Comparison of ENCODE assay signal across 16 cellular contexts in genomic region chr2:105853354-105854088, GRCh38.
A peak's percentile ranks its signal among the peaks of the same experiment; 100 is the strongest.
DNase-seq lines count a peak whose midpoint lies in the region; ATAC-seq, FAIRE-seq and TF ChIP-seq lines count a peak whose summit lies in the region.
"Had no signal": no experiment of that assay in that cellular context is flagged by ENCODE, and none has a peak within 500 bp of the region (broad histone marks: within the 10 kb centered on the region; RNA-seq: fewer than 3 reads in every experiment).

No MANE protein-coding gene starts in this region.

- intact Hi-C loops in naive thymus-derived CD4-positive, alpha-beta T cell (cut with micrococcal nuclease), result no loop called here

- POLR2A ChIA-PET in CD8-positive, alpha-beta memory T cell (lab: Charles Lee), result no interaction called here
- POLR2A ChIA-PET in naive thymus-derived CD4-positive, alpha-beta T cell (lab: Charles Lee), result no interaction called here

- peaks cover 82 to 92% (median 90%) of the 10 kb centered on the region in 3 donors for H3K4me1 Mint-ChIP-seq in CD8-positive, alpha-beta memory T cell
- peaks cover 35 to 90% (median 87%) of the 10 kb centered on the region in 7 donors for H3K4me1 Mint-ChIP-seq in naive thymus-derived CD4-positive, alpha-beta T cell

- H3K4me1 ChIP-seq in CD8-positive, alpha-beta memory T cell (ENCODE audit: insufficient read depth, low read length), result peaks cover 57% of the 10 kb centered on the region
- H3K4me1 ChIP-seq in naive thymus-derived CD4-positive, alpha-beta T cell (ENCODE audit: control insufficient read depth in 2 of 2, insufficient read depth in 2 of 2, low read length in 2 of 2), result peaks cover 51 to 53% of the 10 kb centered on the region in 2 donors

- ATAC-seq in naive thymus-derived CD4-positive, alpha-beta T cell, result no peak
- no peak for ATAC-seq in GM19328 (IDR thresholded peaks at IDR 0.05; ENCODE audit: unreplicated experiment)
- ATAC-seq in GM18858 (IDR thresholded peaks at IDR 0.05; ENCODE audit: unreplicated experiment), result no peak
- ATAC-seq: effector memory CD8-positive, alpha-beta T cell had no signal

- no peaks in the 10 kb centered on the region for H3K9me3 Mint-ChIP-seq in CD8-positive, alpha-beta memory T cell
- H3K9me3 Mint-ChIP-seq in naive thymus-derived CD4-positive, alpha-beta T cell, result peaks cover 0 to 4% (median 0%) of the 10 kb centered on the region in 11 donors
- H3K9me3 Mint-ChIP-seq: effector memory CD8-positive, alpha-beta T cell had no signal

- no peaks in the 10 kb centered on the region for H3K36me3 ChIP-seq in CD8-positive, alpha-beta memory T cell (ENCODE audit: insufficient read depth, low read length)
- H3K36me3 ChIP-seq in bronchial epithelial cell (ENCODE audit: control insufficient read depth, insufficient read depth, low read length), result peaks cover 8% of the 10 kb centered on the region
- H3K36me3 ChIP-seq in naive thymus-derived CD4-positive, alpha-beta T cell (ENCODE audit: control insufficient read depth in 2 of 3, insufficient read depth in 3 of 3, low read length in 3 of 3), result no peaks in the 10 kb centered on the region

- CTCF ChIA-PET in CD8-positive, alpha-beta memory T cell (lab: Charles Lee), result no interaction called here
- CTCF ChIA-PET in naive thymus-derived CD4-positive, alpha-beta T cell (lab: Charles Lee), result no interaction called here

- H3K36me3 Mint-ChIP-seq in CD8-positive, alpha-beta memory T cell, result peaks cover 8 to 31% (median 9%) of the 10 kb centered on the region in 3 donors
- H3K36me3 Mint-ChIP-seq in naive thymus-derived CD4-positive, alpha-beta T cell, result peaks cover 9 to 49% (median 27%) of the 10 kb centered on the region in 5 donors

- no peak overlapping the region for H3K4me3 ChIP-seq in CD8-positive, alpha-beta memory T cell (ENCODE audit: low read length)
- H3K4me3 ChIP-seq in bronchial epithelial cell (ENCODE audit: low read depth, low read length), result no peak overlapping the region
- no peak overlapping the region for H3K4me3 ChIP-seq in naive thymus-derived CD4-positive, alpha-beta T cell (ENCODE audit: low read length)
- H3K4me3 ChIP-seq: BLaER1 had no signal

- peak overlapping the region in 4 of 7 donors; percentile 0 to 52 (median 3) for H3K4me3 Mint-ChIP-seq in CD8-positive, alpha-beta memory T cell
- H3K4me3 Mint-ChIP-seq in naive thymus-derived CD4-positive, alpha-beta T cell, result peak overlapping the region in 2 of 10 donors; percentile 14 to 24
- H3K4me3 Mint-ChIP-seq: brain had no signal

- no peaks in the 10 kb centered on the region for H3K27me3 Mint-ChIP-seq in CD8-positive, alpha-beta memory T cell
- H3K27me3 Mint-ChIP-seq in naive thymus-derived CD4-positive, alpha-beta T cell, result no peaks in the 10 kb centered on the region
- H3K27me3 Mint-ChIP-seq: brain; effector memory CD8-positive, alpha-beta T cell had no signal

- H3K9me3 ChIP-seq in CD8-positive, alpha-beta memory T cell (ENCODE audit: low read length), result no peaks in the 10 kb centered on the region
- H3K9me3 ChIP-seq in naive thymus-derived CD4-positive, alpha-beta T cell (ENCODE audit: control insufficient read depth in 2 of 3, low read length in 3 of 3), result no peaks in the 10 kb centered on the region

- H3K27ac ChIP-seq in CD8-positive, alpha-beta memory T cell (ENCODE audit: low read depth, low read length), result no peak overlapping the region
- peak overlapping the region; percentile 33 for H3K27ac ChIP-seq in naive thymus-derived CD4-positive, alpha-beta T cell (ENCODE audit: low read depth, low read length)
- H3K27ac ChIP-seq: BLaER1 had no signal

- no peak for DNase-seq in CD8-positive, alpha-beta memory T cell
- DNase-seq in HT-29 (ENCODE audit: low spot score), result peak; percentile 80
- DNase-seq in bronchial epithelial cell (ENCODE audit: low read depth), result peak; percentile 78
- DNase-seq in naive thymus-derived CD4-positive, alpha-beta T cell, result no peak
- DNase-seq in cerebellar nuclear complex (lab: John Stamatoyannopoulos, UW), result no peak
- no peak for DNase-seq in amniotic stem cell (lab: John Stamatoyannopoulos, UW)
- DNase-seq: effector memory CD8-positive, alpha-beta T cell; NCI-H1417; NCI-H446 treated with DMSO at 0.1 percent for 48 hours; OCI-M1; SW 1271 had no signal

- peak overlapping the region; percentile 23 to 93 (median 64) for H3K27ac Mint-ChIP-seq in CD8-positive, alpha-beta memory T cell
- peak overlapping the region; percentile 40 to 94 (median 72) for H3K27ac Mint-ChIP-seq in naive thymus-derived CD4-positive, alpha-beta T cell
- H3K27ac Mint-ChIP-seq: brain had no signal

- H3K27me3 ChIP-seq in CD8-positive, alpha-beta memory T cell (ENCODE audit: insufficient read depth, low read length, poor library complexity, severe bottlenecking), result no peaks in the 10 kb centered on the region
- no peaks in the 10 kb centered on the region for H3K27me3 ChIP-seq in bronchial epithelial cell (ENCODE audit: control insufficient read depth, insufficient read depth, low read length)
- no peaks in the 10 kb centered on the region for H3K27me3 ChIP-seq in naive thymus-derived CD4-positive, alpha-beta T cell (ENCODE audit: control insufficient read depth in 2 of 2, insufficient read depth in 2 of 2, low read length in 2 of 2)
- H3K27me3 ChIP-seq: BLaER1 had no signal

- FAIRE-seq in bronchial epithelial cell (lab: Jason Lieb, UNC), result peak; percentile 7
- FAIRE-seq: urothelium cell line had no signal

- TF ChIP-seq CTCF in bronchial epithelial cell (IDR thresholded peaks at IDR 0.05; ENCODE audit: insufficient read depth, low read length, severe bottlenecking), result no peak

Comparison
In these comparisons a context has a peak if more than half of its experiments do, and no peak if none do; other contexts are left out.
1. DNase-seq: peak in HT-29 (single experiment) and bronchial epithelial cell (single experiment); none in CD8-positive, alpha-beta memory T cell (0 of 5), naive thymus-derived CD4-positive, alpha-beta T cell (0 of 9), cerebellar nuclear complex (0 of 2) and amniotic stem cell (single experiment).